9 cellular contexts compared by ENCODE assay signal in genomic region chr13:37001921-37002250, GRCh38. TPM values are rescaled to one million over a fixed set of nuclear protein-coding genes. Genes with fewer than 3 reads are reported as not detected.
DNase-seq lines count a peak whose midpoint lies in the region; ATAC-seq and TF ChIP-seq lines count a peak whose summit lies in the region.
"Had no signal": no experiment of that assay in that cellular context is flagged by ENCODE, and none has a peak within 500 bp of the region (broad histone marks: within the 10 kb centered on the region; RNA-seq: fewer than 3 reads in every experiment).

No MANE protein-coding gene starts in this region.

- peak overlapping the region; percentile 100 for H3K27ac Mint-ChIP-seq in activated T-helper 17 cell treated with anti-CD3 and anti-CD28 coated beads, Interleukin-2, amount 50 U/mL, for 72 hours

- H3K4me3 ChIP-seq in BJ (ENCODE audit: low read depth, low read length) = peak overlapping the region; percentile 85
- H3K4me3 ChIP-seq in HEK293 (ENCODE audit: low read depth, low read length) = peak overlapping the region; percentile 94
- peak overlapping the region; percentile 82 for H3K4me3 ChIP-seq in kidney epithelial cell (ENCODE audit: low read depth, low read length)

- no peak for ATAC-seq in activated T-helper 17 cell treated with anti-CD3 and anti-CD28 coated beads, Interleukin-2, amount 50 U/mL, for 72 hours (replicated peaks)
- ATAC-seq in GM21515 (IDR thresholded peaks at IDR 0.05; ENCODE audit: unreplicated experiment) (no peak), GM18519 (IDR thresholded peaks at IDR 0.05; ENCODE audit: low FRiP score, unreplicated experiment) (no peak)

- peaks cover 5% of the 10 kb centered on the region for H3K4me1 ChIP-seq in HEK293 (ENCODE audit: control insufficient read depth, insufficient read depth, low read length)

- peaks cover 3% of the 10 kb centered on the region for H3K36me3 ChIP-seq in BJ (ENCODE audit: control insufficient read depth, insufficient read depth, low read length)
- peaks cover 19 to 39% of the 10 kb centered on the region in 2 experiments for H3K36me3 ChIP-seq in HEK293 (ENCODE audit: control insufficient read depth in 2 of 2, insufficient read depth in 1 of 2, low read length in 2 of 2)
- no peaks in the 10 kb centered on the region for H3K36me3 ChIP-seq in kidney epithelial cell (ENCODE audit: control insufficient read depth, insufficient read depth, low read length)

- H3K27me3 Mint-ChIP-seq in activated T-helper 17 cell treated with anti-CD3 and anti-CD28 coated beads, Interleukin-2, amount 50 U/mL, for 72 hours = no peaks in the 10 kb centered on the region

- peak overlapping the region; percentile 95 for H3K4me3 Mint-ChIP-seq in activated T-helper 17 cell treated with anti-CD3 and anti-CD28 coated beads, Interleukin-2, amount 50 U/mL, for 72 hours

- H3K36me3 Mint-ChIP-seq in activated T-helper 17 cell treated with anti-CD3 and anti-CD28 coated beads, Interleukin-2, amount 50 U/mL, for 72 hours (ENCODE audit: low read depth) = peaks cover 86% of the 10 kb centered on the region

- no peaks in the 10 kb centered on the region for H3K9me3 ChIP-seq in HEK293 (ENCODE audit: control insufficient read depth, insufficient read depth, low read depth, low read length)

- POLR2A ChIA-PET in BJ (lab: Charles Lee) (no interaction called here), HEK293 (lab: Yijun Ruan, JAX) (interaction anchor here (0.8 to 1.0 kb wide), 2 partner anchors 9 to 11 kb away, joined by 3 to 4 read pairs; no protein-coding TSS in a partner anchor)

- no peak for DNase-seq in BJ (ENCODE audit: low read depth)
- DNase-seq in kidney epithelial cell (ENCODE audit: low read depth) = no peak
- no peak for DNase-seq in stimulated activated naive CD4-positive, alpha-beta T cell treated with Interleukin-2 at 50 U/mL for 16 hours (lab: John Stamatoyannopoulos, UW)
- DNase-seq in glomerular visceral epithelial cell (ENCODE audit: extremely low spot score) = no peak
- DNase-seq: activated gamma-delta T cell had no signal

- no peak overlapping the region for H3K27ac ChIP-seq in HEK293 (ENCODE audit: extremely low read depth, low read depth, low read length)

- CTCF ChIA-PET in BJ (lab: Yijun Ruan, JAX) = no interaction called here
- CTCF ChIA-PET in HEK293 (lab: Yijun Ruan, JAX) = interaction anchor here (1.1 kb wide), 1 partner anchor 136 kb away, joined by 3 read pairs; no protein-coding TSS in a partner anchor

- TF ChIP-seq CTCF in BJ (IDR thresholded peaks at IDR 0.05; ENCODE audit: insufficient read depth, low read depth, low read length) (no peak), HEK293 (tag by site-specific recombination; IDR thresholded peaks at IDR 0.05) (no peak), kidney epithelial cell (IDR thresholded peaks at IDR 0.05; ENCODE audit: insufficient read depth, low read length, poor library complexity, severe bottlenecking) (no peak)

- peaks cover 12% of the 10 kb centered on the region for H3K4me1 Mint-ChIP-seq in activated T-helper 17 cell treated with anti-CD3 and anti-CD28 coated beads, Interleukin-2, amount 50 U/mL, for 72 hours

- no peaks in the 10 kb centered on the region for H3K9me3 Mint-ChIP-seq in activated T-helper 17 cell treated with anti-CD3 and anti-CD28 coated beads, Interleukin-2, amount 50 U/mL, for 72 hours

- H3K27me3 ChIP-seq in BJ (ENCODE audit: control insufficient read depth, insufficient read depth, low read length) (no peaks in the 10 kb centered on the region), kidney epithelial cell (ENCODE audit: control insufficient read depth, insufficient read depth, low read length) (no peaks in the 10 kb centered on the region)

TF ChIP-seq in HEK293, 187 proteins besides CTCF, POLR2A, EP300 and RAD21:
- no peak for TF ChIP-seq IKZF3 (tag by site-specific recombination; IDR thresholded peaks at IDR 0.05)
- no peak for TF ChIP-seq PRDM6 (tag by site-specific recombination; IDR thresholded peaks at IDR 0.05)
- no peak for TF ChIP-seq GLIS2 (tag by site-specific recombination; IDR thresholded peaks at IDR 0.05)
- no peak for TF ChIP-seq ZFP69B (tag by site-specific recombination; IDR thresholded peaks at IDR 0.05)
- TF ChIP-seq ZNF529 (tag by site-specific recombination; IDR thresholded peaks at IDR 0.05; ENCODE audit: insufficient replicate concordance) = no peak
- no peak for TF ChIP-seq AEBP2 (tag by site-specific recombination; IDR thresholded peaks at IDR 0.05; ENCODE audit: borderline replicate concordance)
- TF ChIP-seq PRDM1 (tag by site-specific recombination; IDR thresholded peaks at IDR 0.05) = peak; percentile 54; the same call in 1 of the 2 replicates
- no peak for TF ChIP-seq ZNF473 (tag by site-specific recombination; IDR thresholded peaks at IDR 0.05)

RNA-seq across cellular contexts. Expression of gene EXOSC8, which starts 1.3 kb away (rescaled TPM):
- 18.9 and 39.4 TPM in 2 replicates for polyA plus RNA-seq in BJ (2011; rRNA removed)
- polyA minus RNA-seq in BJ (2011; rRNA and poly(A)+ RNA removed) = 6.7 and 8.0 TPM in 2 replicates
- 100 to 1,000 TPM in 1 of 2 donors, 10 to 100 TPM in 1; 77.3 to 118 TPM for total RNA-seq in activated T-helper 17 cell treated with anti-CD3 and anti-CD28 coated beads, Interleukin-2, amount 50 U/mL, for 72 hours
- total RNA-seq in kidney epithelial cell = 48.4 and 55.7 TPM in 2 replicates

RNA-seq across cellular contexts. Expression of gene ALG5, which starts 2.7 kb away (rescaled TPM):
- 22.6 and 46.4 TPM in 2 replicates for polyA plus RNA-seq in BJ (2011; rRNA removed)
- polyA minus RNA-seq in BJ (2011; rRNA and poly(A)+ RNA removed) = 5.7 and 7.8 TPM in 2 replicates
- 10 to 100 TPM; 19.5 to 30.1 TPM for total RNA-seq in activated T-helper 17 cell treated with anti-CD3 and anti-CD28 coated beads, Interleukin-2, amount 50 U/mL, for 72 hours
- 28.8 and 32.0 TPM in 2 replicates for total RNA-seq in kidney epithelial cell

RNA-seq across cellular contexts. Expression of gene SUPT20H, which starts 57.6 kb away (rescaled TPM):
- polyA plus RNA-seq in BJ (2011; rRNA removed) = 33.4 and 50.0 TPM in 2 replicates
- polyA minus RNA-seq in BJ (2011; rRNA and poly(A)+ RNA removed) = 31.7 and 37.5 TPM in 2 replicates
- 10 to 100 TPM; 56.7 to 72.8 TPM for total RNA-seq in activated T-helper 17 cell treated with anti-CD3 and anti-CD28 coated beads, Interleukin-2, amount 50 U/mL, for 72 hours
- 45.3 and 58.6 TPM in 2 replicates for total RNA-seq in kidney epithelial cell
